Comparison of ENCODE assay signal across 13 cellular contexts in genomic region chr6:104161960-104162669, GRCh38.
A peak's percentile ranks its signal among the peaks of the same experiment; 100 is the strongest.
DNase-seq lines count a peak whose midpoint lies in the region; ATAC-seq and TF ChIP-seq lines count a peak whose summit lies in the region.
"Had no signal": no experiment of that assay in that cellular context is flagged by ENCODE, and none has a peak within 500 bp of the region (broad histone marks: within the 10 kb centered on the region; RNA-seq: fewer than 3 reads in every experiment).

No MANE protein-coding gene starts in this region.

- H3K4me1 Mint-ChIP-seq in brain, result peaks cover 12% of the 10 kb centered on the region
- no peaks in the 10 kb centered on the region for H3K4me1 Mint-ChIP-seq in progenitor cell of endocrine pancreas (ENCODE audit: low read depth)
- H3K4me1 Mint-ChIP-seq: activated naive CD8-positive, alpha-beta T cell treated with anti-CD3 and anti-CD28 coated beads, Interleukin-2, amount 50 U/mL, for 24 hours; naive thymus-derived CD4-positive, alpha-beta T cell had no signal

- DNase-seq in A172 (ENCODE audit: low spot score) (peak; percentile 11), LoVo (ENCODE audit: low spot score) (peak; percentile 16), medulla oblongata (ENCODE audit: extremely low spot score) (peak; percentile 36), amygdala (lab: John Stamatoyannopoulos, UW) (no peak), progenitor cell of endocrine pancreas (ENCODE audit: low spot score, unreplicated experiment) (no peak), DMS53 treated with DMSO at 0.1 percent for 48 hours (lab: John Stamatoyannopoulos, UW; ENCODE audit: unreplicated experiment) (no peak)
- DNase-seq: activated naive CD8-positive, alpha-beta T cell treated with anti-CD3 and anti-CD28 coated beads, Interleukin-2, amount 50 U/mL, for 24 hours; activated T-cell treated with anti-CD3 and anti-CD28 coated beads, Interleukin-2, amount 50 U/mL, for 48 hours; left lung; naive thymus-derived CD4-positive, alpha-beta T cell; stimulated activated CD4-positive, alpha-beta T cell treated with anti-CD3 and anti-CD28 coated beads, Interleukin-1b, Interleukin-23, amount 100 ng/mL, for 48 hours had no signal

- TF ChIP-seq CTCF in brain (conservative IDR thresholded peaks at IDR 0.05) (no peak), progenitor cell of endocrine pancreas (IDR thresholded peaks at IDR 0.05; ENCODE audit: unreplicated experiment) (no peak)

- no peak for ATAC-seq in GM18907 (IDR thresholded peaks at IDR 0.05; ENCODE audit: unreplicated experiment)
- ATAC-seq: activated naive CD8-positive, alpha-beta T cell treated with anti-CD3 and anti-CD28 coated beads, Interleukin-2, amount 50 U/mL, for 24 hours; left lung; naive thymus-derived CD4-positive, alpha-beta T cell had no signal

- H3K9me3 Mint-ChIP-seq in brain (peaks cover 8 to 36% (median 26%) of the 10 kb centered on the region in 5 experiments), progenitor cell of endocrine pancreas (ENCODE audit: low read depth) (peaks cover 13% of the 10 kb centered on the region)

- H3K27ac Mint-ChIP-seq in brain (peak overlapping the region in 4 of 5 experiments; percentile 39 to 90 (median 80)), progenitor cell of endocrine pancreas (no peak overlapping the region)
- H3K27ac Mint-ChIP-seq: activated naive CD8-positive, alpha-beta T cell treated with anti-CD3 and anti-CD28 coated beads, Interleukin-2, amount 50 U/mL, for 24 hours; naive thymus-derived CD4-positive, alpha-beta T cell had no signal

- no peak overlapping the region for H3K4me3 Mint-ChIP-seq in brain
- H3K4me3 Mint-ChIP-seq in progenitor cell of endocrine pancreas (ENCODE audit: low read depth), result no peak overlapping the region
- H3K4me3 Mint-ChIP-seq: activated naive CD8-positive, alpha-beta T cell treated with anti-CD3 and anti-CD28 coated beads, Interleukin-2, amount 50 U/mL, for 24 hours; naive thymus-derived CD4-positive, alpha-beta T cell had no signal

- H3K36me3 Mint-ChIP-seq in brain (no peaks in the 10 kb centered on the region), progenitor cell of endocrine pancreas (ENCODE audit: insufficient read depth) (no peaks in the 10 kb centered on the region)

- no peaks in the 10 kb centered on the region for H3K27me3 Mint-ChIP-seq in brain
- no peaks in the 10 kb centered on the region for H3K27me3 Mint-ChIP-seq in progenitor cell of endocrine pancreas
- H3K27me3 Mint-ChIP-seq: activated naive CD8-positive, alpha-beta T cell treated with anti-CD3 and anti-CD28 coated beads, Interleukin-2, amount 50 U/mL, for 24 hours; naive thymus-derived CD4-positive, alpha-beta T cell had no signal

Comparison
In these comparisons a context has a peak if more than half of its experiments do, and no peak if none do; other contexts are left out.
1. DNase-seq: peak in A172 (single experiment), LoVo (single experiment) and medulla oblongata (single experiment); none in amygdala (0 of 56), progenitor cell of endocrine pancreas (single experiment) and DMS53 treated with DMSO at 0.1 percent for 48 hours (single experiment).